ENCODE assay signal across 1 cellular context in the genomic region with DNA sequence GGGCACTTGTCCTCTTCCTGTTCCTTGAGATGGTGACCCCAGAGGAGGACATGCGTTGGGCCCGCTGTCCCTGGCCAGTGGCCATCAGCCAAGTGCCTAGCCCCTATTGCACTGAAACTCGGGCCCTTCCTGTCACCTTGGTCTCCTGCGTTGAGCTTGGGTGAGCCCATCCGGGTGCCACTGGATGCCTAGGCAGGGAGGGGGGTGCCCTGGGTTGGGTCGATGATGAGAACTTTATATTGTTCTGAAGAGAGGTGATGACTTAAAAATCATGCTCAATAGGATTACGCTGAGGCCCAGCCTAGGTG.
TF ChIP-seq lines count a peak whose summit lies in the region.

No MANE protein-coding gene starts in this region.

TF ChIP-seq in SK-N-SH, 30 proteins besides CTCF, POLR2A, EP300 and RAD21 (continued from another document):
- TF ChIP-seq, protein P1, sequence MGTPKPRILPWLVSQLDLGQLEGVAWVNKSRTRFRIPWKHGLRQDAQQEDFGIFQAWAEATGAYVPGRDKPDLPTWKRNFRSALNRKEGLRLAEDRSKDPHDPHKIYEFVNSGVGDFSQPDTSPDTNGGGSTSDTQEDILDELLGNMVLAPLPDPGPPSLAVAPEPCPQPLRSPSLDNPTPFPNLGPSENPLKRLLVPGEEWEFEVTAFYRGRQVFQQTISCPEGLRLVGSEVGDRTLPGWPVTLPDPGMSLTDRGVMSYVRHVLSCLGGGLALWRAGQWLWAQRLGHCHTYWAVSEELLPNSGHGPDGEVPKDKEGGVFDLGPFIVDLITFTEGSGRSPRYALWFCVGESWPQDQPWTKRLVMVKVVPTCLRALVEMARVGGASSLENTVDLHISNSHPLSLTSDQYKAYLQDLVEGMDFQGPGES (IDR thresholded peaks at IDR 0.05; ENCODE audit: low read depth, low read length), result no peak
- TF ChIP-seq FOXJ3 (CRISPR knock-in tag; IDR thresholded peaks at IDR 0.05) (no peak), ELF1 (IDR thresholded peaks at IDR 0.05) (no peak)
